Comparison of ENCODE assay signal across 9 cellular contexts in the genomic region with DNA sequence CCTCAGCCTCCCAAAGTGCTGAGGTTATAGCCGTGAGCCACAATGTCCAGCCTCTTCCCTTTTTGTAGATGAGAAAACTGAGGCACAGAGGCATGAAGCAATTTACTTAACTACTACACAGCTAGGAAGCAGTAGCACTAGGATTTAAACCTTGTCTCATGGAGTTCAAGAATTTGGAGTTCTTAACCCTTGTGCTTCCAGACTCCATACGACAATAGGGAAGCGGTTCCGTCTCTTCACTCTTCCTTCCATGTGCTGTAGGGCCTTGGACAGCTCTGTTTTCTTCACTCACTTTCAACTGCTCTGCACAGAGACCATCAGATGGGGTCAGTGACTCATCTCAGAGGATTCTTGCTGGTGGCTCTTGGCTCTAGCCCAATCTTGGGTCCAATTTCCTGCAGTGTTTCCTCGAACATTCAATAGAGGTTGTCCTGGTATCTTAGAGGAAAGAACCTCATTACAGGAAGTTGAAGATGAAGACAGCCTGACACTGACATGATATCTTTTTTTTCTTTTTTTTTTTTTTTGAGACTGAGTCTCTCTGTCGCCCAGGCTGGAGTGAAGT. TPM values are rescaled to one million over a fixed set of nuclear protein-coding genes. Genes with fewer than 3 reads are reported as not detected.
A peak's percentile ranks its signal among the peaks of the same experiment; 100 is the strongest.
DNase-seq lines count a peak whose midpoint lies in the region; ATAC-seq and TF ChIP-seq lines count a peak whose summit lies in the region.
"Had no signal": no experiment of that assay in that cellular context is flagged by ENCODE, and none has a peak within 500 bp of the region (broad histone marks: within the 10 kb centered on the region; RNA-seq: fewer than 3 reads in every experiment).

No MANE protein-coding gene starts in this region.

- H3K9me2 ChIP-seq in Karpas-422 (replicated peaks; ENCODE audit: insufficient read depth, low read length): no peaks in the 10 kb centered on the region

- peak; percentile 21 for DNase-seq in activated CD4-positive, alpha-beta T cell treated with anti-CD3 and anti-CD28 coated beads for 1 hour
- DNase-seq in activated CD4-positive, alpha-beta T cell treated with anti-CD3 and anti-CD28 coated beads, Interleukin-2, amount 50 U/mL, for 4 hours: no peak
- DNase-seq in RWPE1 (ENCODE audit: low spot score) (peak; percentile 61), dedifferentiated amniotic fluid mesenchymal stem cell (ENCODE audit: extremely low spot score) (peak; percentile 42), skeletal muscle cell (ENCODE audit: low read depth) (peak; percentile 47), Karpas-422 (no peak), HuH-7 (ENCODE audit: low spot score) (no peak)

- H3K27me3 ChIP-seq in Karpas-422 (ENCODE audit: low read length): no peaks in the 10 kb centered on the region
- H3K27me3 ChIP-seq: upper lobe of left lung had no signal

- no peaks in the 10 kb centered on the region for H3K9me3 ChIP-seq in Karpas-422 (ENCODE audit: low read length)
- H3K9me3 ChIP-seq: upper lobe of left lung had no signal

- H3K9ac ChIP-seq in Karpas-422 (ENCODE audit: low read length): no peak overlapping the region

- H2AFZ ChIP-seq in Karpas-422 (ENCODE audit: low read length): no peak overlapping the region

- no peaks in the 10 kb centered on the region for H3K36me3 ChIP-seq in Karpas-422 (ENCODE audit: insufficient read depth, low read length)

- H4K20me1 ChIP-seq in Karpas-422 (ENCODE audit: insufficient read depth, low read depth, low read length): no peaks in the 10 kb centered on the region

- POLR2A ChIA-PET in RWPE1 (lab: Yijun Ruan, JAX; ENCODE audit: low non-redundant PET): no interaction called here

- H3K4me1 ChIP-seq in Karpas-422 (ENCODE audit: low read length): no peaks in the 10 kb centered on the region

- H3K4me3 ChIP-seq in skeletal muscle cell (ENCODE audit: low read depth, low read length) (no peak overlapping the region), Karpas-422 (ENCODE audit: low read length) (no peak overlapping the region)
- H3K4me3 ChIP-seq: upper lobe of left lung had no signal

- no peak overlapping the region for H3K4me2 ChIP-seq in Karpas-422 (ENCODE audit: low read depth, low read length, poor library complexity, severe bottlenecking)

- TF ChIP-seq CTCF in RWPE1 (conservative IDR thresholded peaks at IDR 0.05; ENCODE audit: low read depth): no peak

- no peaks in the 10 kb centered on the region for H3K79me2 ChIP-seq in Karpas-422 (ENCODE audit: low read length)

- CTCF ChIA-PET in RWPE1 (lab: Yijun Ruan, JAX): interaction anchor here (0.6 kb wide), 2 partner anchors 28 to 99 kb away, joined by 3 to 4 read pairs; no protein-coding TSS in a partner anchor

- no peak for ATAC-seq in GM18907 (IDR thresholded peaks at IDR 0.05; ENCODE audit: unreplicated experiment)

- H3K27ac ChIP-seq in RWPE1 (peak overlapping the region; percentile 57; the same call in 1 of the 2 replicates), Karpas-422 (ENCODE audit: low read length) (no peak overlapping the region)

RNA-seq across cellular contexts. Expression of gene ITGAL, which starts 19.3 kb away (rescaled TPM):
- 0.07 and 0.51 TPM in 2 replicates for total RNA-seq in Karpas-422 (2014; rRNA removed; shearing (Covaris generic); ENCODE audit: low replicate concordance)

RNA-seq across cellular contexts. Expression of gene ZNF768, which starts 34.5 kb away (rescaled TPM):
- 59.4 and 107 TPM in 2 replicates for total RNA-seq in Karpas-422 (2014; rRNA removed; shearing (Covaris generic); ENCODE audit: low replicate concordance)

RNA-seq across cellular contexts. Expression of gene ZNF747, which starts 42.8 kb away (rescaled TPM):
- 9.8 and 16.9 TPM in 2 replicates for total RNA-seq in Karpas-422 (2014; rRNA removed; shearing (Covaris generic); ENCODE audit: low replicate concordance)

RNA-seq across cellular contexts. Expression of gene SEPHS2, which starts 46.2 kb away (rescaled TPM):
- total RNA-seq in Karpas-422 (2014; rRNA removed; shearing (Covaris generic); ENCODE audit: low replicate concordance): 16.3 and 21.8 TPM in 2 replicates

Comparison
In these comparisons a context has a peak if more than half of its experiments do, and no peak if none do; other contexts are left out.
1. DNase-seq: peak in activated CD4-positive, alpha-beta T cell treated with anti-CD3 and anti-CD28 coated beads for 1 hour (single experiment), RWPE1 (single experiment), dedifferentiated amniotic fluid mesenchymal stem cell (single experiment) and skeletal muscle cell (single experiment); none in activated CD4-positive, alpha-beta T cell treated with anti-CD3 and anti-CD28 coated beads, Interleukin-2, amount 50 U/mL, for 4 hours (0 of 2), Karpas-422 (single experiment) and HuH-7 (single experiment).